Comparison of ENCODE assay signal across 2 cellular contexts in the genomic region with DNA sequence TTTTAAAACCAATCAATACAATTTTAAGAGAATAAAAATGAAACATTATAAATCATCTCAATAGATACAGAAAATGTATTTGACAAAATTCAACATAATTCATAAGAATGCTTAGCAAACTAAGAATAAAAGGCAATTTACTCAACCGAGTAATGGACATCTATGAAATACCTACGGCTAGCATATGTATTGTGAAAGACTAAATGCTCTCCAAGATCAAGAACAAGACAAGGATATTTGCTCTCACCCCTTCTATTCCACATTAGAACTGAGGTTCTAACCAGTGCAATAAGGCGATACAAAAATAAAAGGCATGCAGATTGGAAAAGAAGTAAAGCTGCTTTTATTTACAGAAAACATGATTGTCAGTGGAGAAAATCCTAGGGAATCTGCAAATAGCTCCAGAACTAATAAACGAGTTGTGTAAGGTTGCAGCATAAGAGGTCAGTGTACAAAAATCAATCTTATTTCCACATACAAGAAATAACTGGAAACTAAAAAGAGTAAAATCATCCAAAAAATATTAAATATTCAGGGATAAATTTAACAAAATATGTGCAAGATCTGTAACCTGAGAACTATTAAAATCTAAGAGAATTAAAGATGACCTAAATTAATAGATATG.
A peak's percentile ranks its signal among the peaks of the same experiment; 100 is the strongest.
TF ChIP-seq lines count a peak whose summit lies in the region.

No MANE protein-coding gene starts in this region.

TF ChIP-seq in liver, 16 proteins besides CTCF, POLR2A, EP300 and RAD21 (continued from another document):
- TF ChIP-seq RXRA (IDR thresholded peaks at IDR 0.05) (peak; percentile 21 to 52), HNF4G (IDR thresholded peaks at IDR 0.05) (no peak), FOXA2 (IDR thresholded peaks at IDR 0.05) (no peak), FOXA1 (IDR thresholded peaks at IDR 0.05) (no peak), EGR1 (IDR thresholded peaks at IDR 0.05; ENCODE audit: low read depth in 2 of 2) (no peak), YY1 (IDR thresholded peaks at IDR 0.05) (peak; percentile 31)
- TF ChIP-seq, protein P1, sequence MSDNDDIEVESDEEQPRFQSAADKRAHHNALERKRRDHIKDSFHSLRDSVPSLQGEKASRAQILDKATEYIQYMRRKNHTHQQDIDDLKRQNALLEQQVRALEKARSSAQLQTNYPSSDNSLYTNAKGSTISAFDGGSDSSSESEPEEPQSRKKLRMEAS (IDR thresholded peaks at IDR 0.05) = no peak
- TF ChIP-seq, protein P2, sequence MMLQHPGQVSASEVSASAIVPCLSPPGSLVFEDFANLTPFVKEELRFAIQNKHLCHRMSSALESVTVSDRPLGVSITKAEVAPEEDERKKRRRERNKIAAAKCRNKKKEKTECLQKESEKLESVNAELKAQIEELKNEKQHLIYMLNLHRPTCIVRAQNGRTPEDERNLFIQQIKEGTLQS (IDR thresholded peaks at IDR 0.05) = no peak
TF ChIP-seq in liver: peak in this region for 4.

TF ChIP-seq in HepG2, 621 proteins besides CTCF, POLR2A, EP300 and RAD21:
- TF ChIP-seq, protein P3, sequence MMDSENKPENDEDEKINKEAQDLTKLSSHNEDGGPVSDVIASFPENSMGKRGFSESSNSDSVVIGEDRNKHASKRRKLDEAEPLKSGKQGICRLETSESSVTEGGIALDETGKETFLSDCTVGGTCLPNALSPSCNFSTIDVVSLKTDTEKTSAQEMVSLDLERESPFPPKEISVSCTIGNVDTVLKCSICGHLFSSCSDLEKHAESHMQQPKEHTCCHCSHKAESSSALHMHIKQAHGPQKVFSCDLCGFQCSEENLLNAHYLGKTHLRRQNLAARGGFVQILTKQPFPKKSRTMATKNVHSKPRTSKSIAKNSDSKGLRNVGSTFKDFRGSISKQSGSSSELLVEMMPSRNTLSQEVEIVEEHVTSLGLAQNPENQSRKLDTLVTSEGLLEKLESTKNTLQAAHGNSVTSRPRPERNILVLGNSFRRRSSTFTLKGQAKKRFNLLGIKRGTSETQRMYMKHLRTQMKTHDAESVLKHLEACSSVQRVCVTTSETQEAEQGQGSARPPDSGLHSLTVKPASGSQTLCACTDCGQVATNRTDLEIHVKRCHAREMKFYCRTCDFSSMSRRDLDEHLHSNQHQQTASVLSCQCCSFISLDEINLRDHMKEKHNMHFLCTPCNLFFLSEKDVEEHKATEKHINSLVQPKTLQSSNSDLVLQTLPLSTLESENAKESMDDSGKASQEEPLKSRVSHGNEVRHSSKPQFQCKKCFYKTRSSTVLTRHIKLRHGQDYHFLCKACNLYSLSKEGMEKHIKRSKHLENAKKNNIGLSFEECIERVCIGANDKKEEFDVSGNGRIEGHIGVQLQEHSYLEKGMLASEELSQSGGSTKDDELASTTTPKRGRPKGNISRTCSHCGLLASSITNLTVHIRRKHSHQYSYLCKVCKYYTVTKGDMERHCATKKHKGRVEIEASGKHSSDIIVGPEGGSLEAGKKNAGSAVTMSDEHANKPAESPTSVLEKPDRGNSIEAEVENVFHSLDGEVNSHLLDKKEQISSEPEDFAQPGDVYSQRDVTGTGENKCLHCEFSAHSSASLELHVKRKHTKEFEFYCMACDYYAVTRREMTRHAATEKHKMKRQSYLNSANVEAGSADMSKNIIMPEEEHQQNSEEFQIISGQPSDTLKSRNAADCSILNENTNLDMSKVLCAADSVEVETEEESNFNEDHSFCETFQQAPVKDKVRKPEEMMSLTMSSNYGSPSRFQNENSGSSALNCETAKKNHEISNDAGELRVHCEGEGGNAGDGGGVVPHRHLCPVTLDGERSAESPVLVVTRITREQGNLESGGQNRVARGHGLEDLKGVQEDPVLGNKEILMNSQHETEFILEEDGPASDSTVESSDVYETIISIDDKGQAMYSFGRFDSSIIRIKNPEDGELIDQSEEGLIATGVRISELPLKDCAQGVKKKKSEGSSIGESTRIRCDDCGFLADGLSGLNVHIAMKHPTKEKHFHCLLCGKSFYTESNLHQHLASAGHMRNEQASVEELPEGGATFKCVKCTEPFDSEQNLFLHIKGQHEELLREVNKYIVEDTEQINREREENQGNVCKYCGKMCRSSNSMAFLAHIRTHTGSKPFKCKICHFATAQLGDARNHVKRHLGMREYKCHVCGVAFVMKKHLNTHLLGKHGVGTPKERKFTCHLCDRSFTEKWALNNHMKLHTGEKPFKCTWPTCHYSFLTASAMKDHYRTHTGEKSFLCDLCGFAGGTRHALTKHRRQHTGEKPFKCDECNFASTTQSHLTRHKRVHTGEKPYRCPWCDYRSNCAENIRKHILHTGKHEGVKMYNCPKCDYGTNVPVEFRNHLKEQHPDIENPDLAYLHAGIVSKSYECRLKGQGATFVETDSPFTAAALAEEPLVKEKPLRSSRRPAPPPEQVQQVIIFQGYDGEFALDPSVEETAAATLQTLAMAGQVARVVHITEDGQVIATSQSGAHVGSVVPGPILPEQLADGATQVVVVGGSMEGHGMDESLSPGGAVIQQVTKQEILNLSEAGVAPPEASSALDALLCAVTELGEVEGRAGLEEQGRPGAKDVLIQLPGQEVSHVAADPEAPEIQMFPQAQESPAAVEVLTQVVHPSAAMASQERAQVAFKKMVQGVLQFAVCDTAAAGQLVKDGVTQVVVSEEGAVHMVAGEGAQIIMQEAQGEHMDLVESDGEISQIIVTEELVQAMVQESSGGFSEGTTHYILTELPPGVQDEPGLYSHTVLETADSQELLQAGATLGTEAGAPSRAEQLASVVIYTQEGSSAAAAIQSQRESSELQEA (CRISPR knock-in tag; IDR thresholded peaks at IDR 0.05; ENCODE audit: not compliant biosample characterization) = no peak
- no peak for TF ChIP-seq ZNF207 (IDR thresholded peaks at IDR 0.05; ENCODE audit: borderline replicate concordance)
- TF ChIP-seq, protein P4, sequence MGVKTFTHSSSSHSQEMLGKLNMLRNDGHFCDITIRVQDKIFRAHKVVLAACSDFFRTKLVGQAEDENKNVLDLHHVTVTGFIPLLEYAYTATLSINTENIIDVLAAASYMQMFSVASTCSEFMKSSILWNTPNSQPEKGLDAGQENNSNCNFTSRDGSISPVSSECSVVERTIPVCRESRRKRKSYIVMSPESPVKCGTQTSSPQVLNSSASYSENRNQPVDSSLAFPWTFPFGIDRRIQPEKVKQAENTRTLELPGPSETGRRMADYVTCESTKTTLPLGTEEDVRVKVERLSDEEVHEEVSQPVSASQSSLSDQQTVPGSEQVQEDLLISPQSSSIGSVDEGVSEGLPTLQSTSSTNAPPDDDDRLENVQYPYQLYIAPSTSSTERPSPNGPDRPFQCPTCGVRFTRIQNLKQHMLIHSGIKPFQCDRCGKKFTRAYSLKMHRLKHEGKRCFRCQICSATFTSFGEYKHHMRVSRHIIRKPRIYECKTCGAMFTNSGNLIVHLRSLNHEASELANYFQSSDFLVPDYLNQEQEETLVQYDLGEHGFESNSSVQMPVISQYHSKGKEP (CRISPR knock-in tag; IDR thresholded peaks at IDR 0.05) = no peak
- no peak for TF ChIP-seq MED8 (CRISPR knock-in tag; IDR thresholded peaks at IDR 0.05; ENCODE audit: insufficient replicate concordance)
- no peak for TF ChIP-seq PAWR (CRISPR knock-in tag; IDR thresholded peaks at IDR 0.05; ENCODE audit: borderline replicate concordance)
